16 cellular contexts compared by ENCODE assay signal in the genomic region with DNA sequence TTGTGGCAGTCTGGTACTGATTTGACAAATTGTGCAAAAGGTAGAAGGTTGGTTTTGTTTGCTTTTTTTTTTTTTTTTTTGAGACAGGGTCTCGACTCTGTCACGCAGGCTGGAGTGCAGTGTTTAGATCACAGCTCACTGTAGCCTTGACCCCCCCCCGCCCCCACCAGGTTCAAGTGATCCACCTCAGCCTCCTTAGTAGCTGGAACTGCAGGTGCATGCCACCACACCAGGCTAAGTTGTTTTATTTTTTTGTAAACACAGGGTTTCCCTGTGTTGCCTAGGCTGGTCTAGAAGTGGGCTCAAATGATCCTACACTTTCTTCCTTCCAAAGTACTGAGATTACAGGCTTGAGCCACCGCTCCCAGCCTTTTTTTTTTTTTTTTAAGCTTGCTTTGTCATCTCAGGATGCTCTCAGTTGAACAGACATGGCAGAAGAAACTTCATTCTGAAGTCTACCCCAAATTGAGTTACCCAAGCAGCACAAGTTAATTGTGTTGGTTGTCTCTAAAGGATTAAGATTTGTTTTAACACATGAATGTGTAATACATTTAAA. TPM values are rescaled to one million over a fixed set of nuclear protein-coding genes. Genes with fewer than 3 reads are reported as not detected.
DNase-seq lines count a peak whose midpoint lies in the region; ATAC-seq, FAIRE-seq and TF ChIP-seq lines count a peak whose summit lies in the region.
"Had no signal": no experiment of that assay in that cellular context is flagged by ENCODE, and none has a peak within 500 bp of the region (broad histone marks: within the 10 kb centered on the region; RNA-seq: fewer than 3 reads in every experiment).

No MANE protein-coding gene starts in this region.

- H2BK12ac ChIP-seq in trophoblast cell (ENCODE audit: low read length): no peak overlapping the region

- POLR2A ChIA-PET in HepG2 (lab: Yijun Ruan, JAX) (interaction anchor here (0.5 to 1.2 kb wide), 2 partner anchors 8 to 104 kb away, joined by 3 to 4 read pairs; a partner anchor contains a TSS), T-cell (lab: Charles Lee) (no interaction called here)

- H3K9me3 Mint-ChIP-seq in T-cell: peaks cover 5 to 8% (median 7%) of the 10 kb centered on the region in 3 donors
- peaks cover 5% of the 10 kb centered on the region for H3K9me3 Mint-ChIP-seq in activated naive CD4-positive, alpha-beta T cell treated with anti-CD3 and anti-CD28 coated beads for 36 hours

- H3K27ac ChIP-seq in HepG2 (ENCODE audit: extremely low read length, insufficient read depth, low read length): no peak overlapping the region
- no peak overlapping the region for H3K27ac ChIP-seq in right lobe of liver
- H3K27ac ChIP-seq in trophoblast cell (ENCODE audit: low read depth, low read length): no peak overlapping the region
- H3K27ac ChIP-seq: 22Rv1, BLaER1 had no signal

- peaks cover 0 to 7% of the 10 kb centered on the region in 2 experiments; a peak in 3 of 5 replicates for H3K36me3 ChIP-seq in HepG2 (replicated peaks in 1 of 2; ENCODE audit: control insufficient read depth in 1 of 2, insufficient read depth in 2 of 2, low read length in 2 of 2)
- H3K36me3 ChIP-seq in right lobe of liver: no peaks in the 10 kb centered on the region
- peaks cover 12% of the 10 kb centered on the region for H3K36me3 ChIP-seq in Loucy (ENCODE audit: insufficient read depth, low read length)
- peaks cover 0 to 2% of the 10 kb centered on the region in 2 experiments for H3K36me3 ChIP-seq in trophoblast cell (ENCODE audit: control insufficient read depth in 1 of 2, insufficient read depth in 2 of 2, low read length in 2 of 2)

- no peak overlapping the region for H3K14ac ChIP-seq in trophoblast cell (ENCODE audit: low read length)

- BruUV-seq in HepG2 (replicated peaks; lab: Mats Ljungman, UMichigan): no TSS peak

- in situ Hi-C loops in HepG2 (cut with HindIII; ENCODE audit: extremely low pct_ligation_motif_present, low pct_unique_long_range_greater_than_20kb): no loop called here

- TF ChIP-seq RAD21 in HepG2 (CRISPR knock-in tag; IDR thresholded peaks at IDR 0.05): no peak

- H3K27ac Mint-ChIP-seq in T-cell: no peak overlapping the region
- no peak overlapping the region for H3K27ac Mint-ChIP-seq in activated naive CD4-positive, alpha-beta T cell treated with anti-CD3 and anti-CD28 coated beads for 36 hours

- TF ChIP-seq CTCF in HepG2 (CRISPR knock-in tag; IDR thresholded peaks at IDR 0.05) (no peak), right lobe of liver (IDR thresholded peaks at IDR 0.05) (no peak), Loucy (conservative IDR thresholded peaks at IDR 0.05; ENCODE audit: low read length) (no peak)

- no peaks in the 10 kb centered on the region for H3K27me3 Mint-ChIP-seq in T-cell
- H3K27me3 Mint-ChIP-seq in activated naive CD4-positive, alpha-beta T cell treated with anti-CD3 and anti-CD28 coated beads for 36 hours (ENCODE audit: low read depth): no peaks in the 10 kb centered on the region
- H3K27me3 Mint-ChIP-seq: CD4-positive, CD25-positive, alpha-beta regulatory T cell had no signal

- no peaks in the 10 kb centered on the region for H3K79me1 ChIP-seq in trophoblast cell (ENCODE audit: low read length)

- ATAC-seq in HepG2 (no peak), right lobe of liver (no peak), T-cell (replicated peaks in 1 of 4) (no peak), HG02852 (IDR thresholded peaks at IDR 0.05; ENCODE audit: unreplicated experiment) (no peak)
- ATAC-seq: HCT116 had no signal

- peak overlapping the region; percentile 67 for H3K4ac ChIP-seq in trophoblast cell (ENCODE audit: low read depth, low read length)

- no peak for FAIRE-seq in HepG2 (lab: Jason Lieb, UNC)
- FAIRE-seq: H54, HTR-8/SVneo had no signal

- no peak overlapping the region for H4K12ac ChIP-seq in trophoblast cell (ENCODE audit: low read depth, low read length)

- H3K18ac ChIP-seq in trophoblast cell (ENCODE audit: low read length): no peak overlapping the region

- no peak overlapping the region for H4K91ac ChIP-seq in trophoblast cell (ENCODE audit: low read depth, low read length)

- H2BK5ac ChIP-seq in trophoblast cell (ENCODE audit: low read depth, low read length, poor library complexity): no peak overlapping the region

- no peak overlapping the region for H2BK120ac ChIP-seq in trophoblast cell (ENCODE audit: insufficient read depth, low read length, poor library complexity)

- H3K9me2 ChIP-seq in Loucy (replicated peaks; ENCODE audit: low read depth, low read length): no peaks in the 10 kb centered on the region

- CTCF ChIA-PET in HepG2 (lab: Yijun Ruan, JAX; ENCODE audit: low intra/inter-chr PET ratio, low total read pairs): no interaction called here
- CTCF ChIA-PET in T-cell (lab: Charles Lee): interaction anchor here in 1 of 2 donors (0.6 kb wide), 1 partner anchor 15 kb away, joined by 3 read pairs; no protein-coding TSS in a partner anchor
- CTCF ChIA-PET in activated naive CD4-positive, alpha-beta T cell treated with anti-CD3 and anti-CD28 coated beads for 36 hours (lab: Charles Lee): interaction anchor here (0.6 kb wide), 1 partner anchor 15 kb away, joined by 3 read pairs; no protein-coding TSS in a partner anchor

- H2AFZ ChIP-seq in HepG2 (ENCODE audit: low read length) (no peak overlapping the region), Loucy (ENCODE audit: low read length) (no peak overlapping the region), trophoblast cell (ENCODE audit: insufficient read depth, low read length, poor library complexity) (no peak overlapping the region)

- H3K9me3 ChIP-seq in HepG2 (ENCODE audit: low read length) (peaks cover 6% of the 10 kb centered on the region; the same call in 1 of the 2 replicates), right lobe of liver (no peaks in the 10 kb centered on the region), Loucy (ENCODE audit: insufficient read depth, low read depth, low read length) (no peaks in the 10 kb centered on the region), trophoblast cell (ENCODE audit: insufficient read depth, low read depth, low read length) (no peaks in the 10 kb centered on the region)

- H3K4me2 ChIP-seq in HepG2 (ENCODE audit: low read depth, low read length): no peak overlapping the region
- H3K4me2 ChIP-seq in Loucy (ENCODE audit: low read depth, low read length, poor library complexity, severe bottlenecking): peak overlapping the region; percentile 81
- no peak overlapping the region for H3K4me2 ChIP-seq in trophoblast cell (ENCODE audit: low read length)

- H4K20me1 ChIP-seq in HepG2 (ENCODE audit: insufficient read depth, low read length) (peaks cover 73% of the 10 kb centered on the region), Loucy (ENCODE audit: insufficient read depth, low read length, poor library complexity, severe bottlenecking) (peaks cover 98% of the 10 kb centered on the region)

- DNase-seq in HepG2 (ENCODE audit: low spot score) (no peak), right lobe of liver (no peak), trophoblast cell (no peak), T-cell (no peak)
- no peak for DNase-seq in activated naive CD4-positive, alpha-beta T cell treated with anti-CD3 and anti-CD28 coated beads for 36 hours
- DNase-seq: AML-193; CD4-positive, CD25-positive, alpha-beta regulatory T cell; DMS53 had no signal

- no peak overlapping the region for H2AK5ac ChIP-seq in trophoblast cell (ENCODE audit: low read length)

- H3F3A ChIP-seq in Loucy (ENCODE audit: low read depth): 0 out of 2 replicates have a peak, but pooled peaks cover 3% of the 10 kb centered on the region

- no peak overlapping the region for H3K4me3 ChIP-seq in HepG2 (replicated peaks in 1 of 3; ENCODE audit: insufficient read depth in 1 of 3, low read depth in 2 of 3, low read length in 3 of 3)
- H3K4me3 ChIP-seq in right lobe of liver: no peak overlapping the region
- H3K4me3 ChIP-seq in Loucy (ENCODE audit: low read length, poor library complexity, severe bottlenecking): peak overlapping the region; percentile 32
- no peak overlapping the region for H3K4me3 ChIP-seq in trophoblast cell (ENCODE audit: low read depth, low read length)
- H3K4me3 ChIP-seq: BLaER1 had no signal

- H3K27me3 ChIP-seq in HepG2 (ENCODE audit: control insufficient read depth in 1 of 2, insufficient read depth in 2 of 2, low read length in 2 of 2) (no peaks in the 10 kb centered on the region), right lobe of liver (no peaks in the 10 kb centered on the region), Loucy (ENCODE audit: insufficient read depth, low read length, poor library complexity, severe bottlenecking) (no peaks in the 10 kb centered on the region), trophoblast cell (ENCODE audit: insufficient read depth, low read length) (no peaks in the 10 kb centered on the region)
- H3K27me3 ChIP-seq: BLaER1 had no signal

- H3K79me2 ChIP-seq in HepG2 (ENCODE audit: insufficient read depth, low read length) (peaks cover 98% of the 10 kb centered on the region), Loucy (ENCODE audit: insufficient read depth, low read length) (peaks cover 100% of the 10 kb centered on the region), trophoblast cell (ENCODE audit: control insufficient read depth, insufficient read depth, low read length, poor library complexity) (peaks cover 11% of the 10 kb centered on the region)

- H3K36me3 Mint-ChIP-seq in T-cell: peaks cover 17% of the 10 kb centered on the region
- H3K36me3 Mint-ChIP-seq in activated naive CD4-positive, alpha-beta T cell treated with anti-CD3 and anti-CD28 coated beads for 36 hours (ENCODE audit: low read depth): peaks cover 10% of the 10 kb centered on the region

- no peak overlapping the region for H3K4me3 Mint-ChIP-seq in T-cell
- H3K4me3 Mint-ChIP-seq in activated naive CD4-positive, alpha-beta T cell treated with anti-CD3 and anti-CD28 coated beads for 36 hours: no peak overlapping the region

- H3K23ac ChIP-seq in trophoblast cell (ENCODE audit: low read length): no peak overlapping the region

- WGBS in HepG2 (ENCODE audit: low lambda C conversion rate): 55% methylated on average over 4 of the region's 4 CpGs
- 78% methylated on average over 2 of the region's 4 CpGs for WGBS in right lobe of liver (ENCODE audit: insufficient coverage, low coverage, low lambda C conversion rate, missing lambda C conversion rate)
- no CpG with 5 or more reads among the region's 4 CpGs for WGBS in trophoblast cell (ENCODE audit: extremely low coverage, insufficient coverage, insufficient read length)

- H3K4me1 ChIP-seq in HepG2 (ENCODE audit: insufficient read depth, low read length) (peaks cover 52% of the 10 kb centered on the region), right lobe of liver (peaks cover 0 to 3% (median 0%) of the 10 kb centered on the region in 4 donors), Loucy (ENCODE audit: insufficient read depth, low read length, poor library complexity, severe bottlenecking) (peaks cover 61% of the 10 kb centered on the region), trophoblast cell (ENCODE audit: control insufficient read depth in 1 of 2, insufficient read depth in 2 of 2, low read length in 2 of 2) (no peaks in the 10 kb centered on the region)

- H4K8ac ChIP-seq in trophoblast cell (ENCODE audit: low read depth, low read length): no peak overlapping the region

- no peak for TF ChIP-seq EP300 in HepG2 (IDR thresholded peaks at IDR 0.05; ENCODE audit: low read depth in 2 of 2, low read length in 2 of 2)
- TF ChIP-seq EP300 in HepG2 (CRISPR knock-in tag; IDR thresholded peaks at IDR 0.05; ENCODE audit: borderline replicate concordance): no peak

- H3K9ac ChIP-seq in HepG2 (ENCODE audit: insufficient read depth, low read depth, low read length) (no peak overlapping the region), Loucy (ENCODE audit: low read depth, low read length, poor library complexity, severe bottlenecking) (no peak overlapping the region), trophoblast cell (ENCODE audit: low read length) (no peak overlapping the region)
- H3K9ac ChIP-seq: BLaER1 had no signal

- TF ChIP-seq POLR2A in HepG2 (IDR thresholded peaks at IDR 0.05; ENCODE audit: insufficient read depth in 1 of 2, low read depth in 2 of 2, low read length in 2 of 2): no peak
- no peak for TF ChIP-seq POLR2A in right lobe of liver (IDR thresholded peaks at IDR 0.05)

- peaks cover 68 to 79% (median 73%) of the 10 kb centered on the region in 3 donors for H3K4me1 Mint-ChIP-seq in T-cell
- H3K4me1 Mint-ChIP-seq in activated naive CD4-positive, alpha-beta T cell treated with anti-CD3 and anti-CD28 coated beads for 36 hours (ENCODE audit: low read depth): peaks cover 66% of the 10 kb centered on the region

- intact Hi-C loops in HepG2 (cut with micrococcal nuclease; ENCODE audit: unreplicated experiment): no loop called here
- intact Hi-C loops in right lobe of liver (cut with DNase I): no loop called here
- intact Hi-C loops in activated naive CD4-positive, alpha-beta T cell treated with anti-CD3 and anti-CD28 coated beads for 36 hours (cut with micrococcal nuclease): loop anchor here (10.0 kb wide), 1 partner anchor 507 kb away; a partner anchor contains a TSS

RNA-seq across cellular contexts. Expression of a gene that starts 8.2 kb away (rescaled TPM):
- 173 and 204 TPM in 2 replicates for total RNA-seq in HepG2 (2016; rRNA removed; fragmentation: Illumina TruSeq; extraction: Trizol)
- 37.4 and 41.2 TPM in 2 replicates for total RNA-seq in HepG2 (2016; cell fraction: cytosol; rRNA removed; fragmentation: Illumina TruSeq; extraction: Trizol; ENCODE audit: low read depth)
- 163 and 183 TPM in 2 replicates for total RNA-seq in HepG2 (2016; cell fraction: insoluble cytoplasmic fraction; rRNA removed; fragmentation: Illumina TruSeq; extraction: Trizol)
- total RNA-seq in HepG2 (2016; cell fraction: membrane; rRNA removed; fragmentation: Illumina TruSeq; extraction: Trizol): 63.6 and 67.4 TPM in 2 replicates
- 88.0 and 101 TPM in 2 replicates for total RNA-seq in HepG2 (2016; cell fraction: nucleus; rRNA removed; fragmentation: Illumina TruSeq; extraction: Trizol)
- 71.8 and 81.3 TPM in 2 replicates for polyA plus RNA-seq in HepG2 (2011; rRNA removed)
- 79.1 and 88.1 TPM in 2 replicates for polyA plus RNA-seq in HepG2 (2011; cell fraction: cytosol; rRNA removed)
- polyA plus RNA-seq in HepG2 (2011; cell fraction: nucleus; rRNA removed): 76.8 and 77.0 TPM in 2 replicates
- 55.3 and 71.8 TPM in 2 replicates for polyA plus RNA-seq in HepG2 (2012)
- 14.2 and 15.7 TPM in 2 replicates for polyA plus RNA-seq in HepG2 (2016; cell fraction: cytosol; fragmentation: Illumina TruSeq; extraction: Trizol; ENCODE audit: low read depth)
- 163 and 165 TPM in 2 replicates for polyA plus RNA-seq in HepG2 (2016; cell fraction: insoluble cytoplasmic fraction; fragmentation: Illumina TruSeq; extraction: Trizol; ENCODE audit: low read depth)
- 27.3 and 35.0 TPM in 2 replicates for polyA plus RNA-seq in HepG2 (2016; cell fraction: membrane; fragmentation: Illumina TruSeq; extraction: Trizol; ENCODE audit: low read depth)
- 123 and 125 TPM in 2 replicates for polyA plus RNA-seq in HepG2 (2016; cell fraction: nucleus; fragmentation: Illumina TruSeq; extraction: Trizol; ENCODE audit: insufficient read depth, low read depth)
- polyA minus RNA-seq in HepG2 (2011; rRNA and poly(A)+ RNA removed; ENCODE audit: low replicate concordance): 135 and 154 TPM in 2 replicates
- 42.9 and 46.2 TPM in 2 replicates for polyA minus RNA-seq in HepG2 (2011; cell fraction: cytosol; rRNA and poly(A)+ RNA removed)
- polyA minus RNA-seq in HepG2 (2011; cell fraction: nucleus; rRNA and poly(A)+ RNA removed): 52.4 and 57.6 TPM in 2 replicates
- total RNA-seq in right lobe of liver: 10 to 100 TPM; 15.3 to 22.2 (median 18.6) TPM
- polyA plus RNA-seq in trophoblast cell (2013): 99.0 and 101 TPM in 2 replicates
- 10 to 100 TPM; 40.8 to 49.3 (median 45.9) TPM for total RNA-seq in T-cell
- total RNA-seq in activated naive CD4-positive, alpha-beta T cell treated with anti-CD3 and anti-CD28 coated beads for 36 hours: 10 to 100 TPM; 59.7 to 62.6 TPM

RNA-seq across cellular contexts. Expression of a gene that starts 11.8 kb away (rescaled TPM):
- not detected in 2 replicates for total RNA-seq in HepG2 (2016; rRNA removed; fragmentation: Illumina TruSeq; extraction: Trizol)
- not detected in 2 replicates for total RNA-seq in HepG2 (2016; cell fraction: cytosol; rRNA removed; fragmentation: Illumina TruSeq; extraction: Trizol; ENCODE audit: low read depth)
- not detected in 2 replicates for total RNA-seq in HepG2 (2016; cell fraction: insoluble cytoplasmic fraction; rRNA removed; fragmentation: Illumina TruSeq; extraction: Trizol)
- not detected in 2 replicates for total RNA-seq in HepG2 (2016; cell fraction: membrane; rRNA removed; fragmentation: Illumina TruSeq; extraction: Trizol)
- not detected in 2 replicates for total RNA-seq in HepG2 (2016; cell fraction: nucleus; rRNA removed; fragmentation: Illumina TruSeq; extraction: Trizol)
- not detected in 2 replicates for polyA plus RNA-seq in HepG2 (2011; rRNA removed)
- polyA plus RNA-seq in HepG2 (2011; cell fraction: cytosol; rRNA removed): not detected in 2 replicates
- not detected in 2 replicates for polyA plus RNA-seq in HepG2 (2011; cell fraction: nucleus; rRNA removed)
- not detected in 2 replicates for polyA plus RNA-seq in HepG2 (2012)
- not detected in 2 replicates for polyA plus RNA-seq in HepG2 (2016; cell fraction: cytosol; fragmentation: Illumina TruSeq; extraction: Trizol; ENCODE audit: low read depth)
- polyA plus RNA-seq in HepG2 (2016; cell fraction: insoluble cytoplasmic fraction; fragmentation: Illumina TruSeq; extraction: Trizol; ENCODE audit: low read depth): not detected in 2 replicates
- polyA plus RNA-seq in HepG2 (2016; cell fraction: membrane; fragmentation: Illumina TruSeq; extraction: Trizol; ENCODE audit: low read depth): not detected in 2 replicates
- not detected in 2 replicates for polyA plus RNA-seq in HepG2 (2016; cell fraction: nucleus; fragmentation: Illumina TruSeq; extraction: Trizol; ENCODE audit: insufficient read depth, low read depth)
- polyA minus RNA-seq in HepG2 (2011; rRNA and poly(A)+ RNA removed; ENCODE audit: low replicate concordance): not detected in 2 replicates
- polyA minus RNA-seq in HepG2 (2011; cell fraction: cytosol; rRNA and poly(A)+ RNA removed): not detected in 2 replicates
- polyA minus RNA-seq in HepG2 (2011; cell fraction: nucleus; rRNA and poly(A)+ RNA removed): not detected in 2 replicates
- not detected for total RNA-seq in right lobe of liver
- 0.18 TPM in 1 of 2 replicates, not detected in the other for polyA plus RNA-seq in trophoblast cell (2013)
- under 1 TPM in 2 of 5 donors, not detected in 3; 0.61 to 0.79 TPM for total RNA-seq in T-cell
- total RNA-seq in activated naive CD4-positive, alpha-beta T cell treated with anti-CD3 and anti-CD28 coated beads for 36 hours: not detected
- total RNA-seq: CD4-positive, CD25-positive, alpha-beta regulatory T cell; Daoy had no signal

RNA-seq across cellular contexts. Expression of a gene that starts 54.8 kb away (rescaled TPM):
- total RNA-seq in HepG2 (2016; rRNA removed; fragmentation: Illumina TruSeq; extraction: Trizol) (0.90 and 1.3 TPM in 2 replicates), right lobe of liver (not detected), T-cell (not detected)
- total RNA-seq in HepG2 (2016; cell fraction: cytosol; rRNA removed; fragmentation: Illumina TruSeq; extraction: Trizol; ENCODE audit: low read depth): not detected in 2 replicates
- total RNA-seq in HepG2 (2016; cell fraction: insoluble cytoplasmic fraction; rRNA removed; fragmentation: Illumina TruSeq; extraction: Trizol): 0.76 and 1.6 TPM in 2 replicates
- total RNA-seq in HepG2 (2016; cell fraction: membrane; rRNA removed; fragmentation: Illumina TruSeq; extraction: Trizol): 0.34 and 0.48 TPM in 2 replicates
- total RNA-seq in HepG2 (2016; cell fraction: nucleus; rRNA removed; fragmentation: Illumina TruSeq; extraction: Trizol): 0.94 and 1.2 TPM in 2 replicates
- 0.12 and 0.37 TPM in 2 replicates for polyA plus RNA-seq in HepG2 (2011; rRNA removed)
- 0.21 and 0.29 TPM in 2 replicates for polyA plus RNA-seq in HepG2 (2011; cell fraction: cytosol; rRNA removed)
- 1.2 and 1.4 TPM in 2 replicates for polyA plus RNA-seq in HepG2 (2011; cell fraction: nucleus; rRNA removed)
- 0.13 and 0.38 TPM in 2 replicates for polyA plus RNA-seq in HepG2 (2012)
- not detected in 2 replicates for polyA plus RNA-seq in HepG2 (2016; cell fraction: cytosol; fragmentation: Illumina TruSeq; extraction: Trizol; ENCODE audit: low read depth)
- 0.60 and 0.66 TPM in 2 replicates for polyA plus RNA-seq in HepG2 (2016; cell fraction: insoluble cytoplasmic fraction; fragmentation: Illumina TruSeq; extraction: Trizol; ENCODE audit: low read depth)
- 0.13 and 0.24 TPM in 2 replicates for polyA plus RNA-seq in HepG2 (2016; cell fraction: membrane; fragmentation: Illumina TruSeq; extraction: Trizol; ENCODE audit: low read depth)
- 0.77 and 0.93 TPM in 2 replicates for polyA plus RNA-seq in HepG2 (2016; cell fraction: nucleus; fragmentation: Illumina TruSeq; extraction: Trizol; ENCODE audit: insufficient read depth, low read depth)
- 1.2 TPM in 1 of 2 replicates, not detected in the other for polyA minus RNA-seq in HepG2 (2011; rRNA and poly(A)+ RNA removed; ENCODE audit: low replicate concordance)
- 0.49 TPM in 1 of 2 replicates, not detected in the other for polyA minus RNA-seq in HepG2 (2011; cell fraction: cytosol; rRNA and poly(A)+ RNA removed)
- not detected in 2 replicates for polyA minus RNA-seq in HepG2 (2011; cell fraction: nucleus; rRNA and poly(A)+ RNA removed)
- polyA plus RNA-seq in trophoblast cell (2013): not detected in 2 replicates
- not detected for total RNA-seq in activated naive CD4-positive, alpha-beta T cell treated with anti-CD3 and anti-CD28 coated beads for 36 hours
- total RNA-seq: CD4-positive, CD25-positive, alpha-beta regulatory T cell; Daoy had no signal
- polyA plus RNA-seq: CD4-positive, CD25-positive, alpha-beta regulatory T cell had no signal
